Comparison of ENCODE assay signal across 8 cellular contexts in the genomic region with DNA sequence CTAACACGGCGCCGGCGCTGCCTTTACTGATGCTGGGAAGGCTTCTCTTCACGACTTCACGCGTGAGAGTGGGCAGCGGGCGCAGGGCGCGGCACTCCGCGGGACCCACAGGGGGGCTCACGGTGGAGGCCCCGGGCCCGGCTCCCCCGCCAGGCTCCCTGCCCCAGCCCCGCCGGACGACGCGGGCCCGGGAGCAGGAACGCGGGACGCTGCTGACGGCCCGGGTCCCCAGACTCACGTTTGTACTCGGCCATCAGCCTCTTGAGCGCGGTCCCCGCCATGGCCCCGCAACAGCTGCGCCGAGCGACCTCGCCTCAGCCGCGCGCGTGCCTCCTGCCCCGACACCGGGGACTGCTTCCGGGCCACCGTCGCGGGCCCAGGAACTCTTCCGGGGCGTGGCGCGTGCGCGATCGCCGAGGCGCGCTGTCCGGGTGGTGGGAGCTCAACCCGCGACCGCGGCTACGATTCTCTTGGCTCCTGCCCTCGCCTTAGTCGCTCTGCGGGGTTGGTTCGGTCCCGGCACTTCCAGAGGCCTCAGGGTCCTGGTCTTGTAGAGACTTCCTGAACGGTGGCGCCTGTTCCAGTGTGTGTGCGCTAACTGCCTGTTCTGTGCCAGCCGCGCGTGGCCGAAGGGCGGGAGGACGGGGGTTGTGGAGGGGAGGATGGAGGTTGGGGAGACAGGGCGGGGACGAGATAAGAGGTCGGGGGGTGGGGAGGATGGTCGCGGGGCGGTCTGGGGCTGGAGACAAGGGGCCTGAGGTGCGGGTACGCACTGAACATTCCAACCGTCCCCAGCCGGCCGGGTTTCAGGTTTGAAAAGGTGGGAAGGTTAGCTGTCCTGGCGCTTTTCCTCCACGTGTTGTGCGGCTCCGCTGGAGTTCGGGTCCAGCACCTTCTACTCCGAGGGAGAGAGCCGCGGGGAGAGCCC. TPM values are rescaled to one million over a fixed set of nuclear protein-coding genes. Genes with fewer than 3 reads are reported as not detected.
A peak's percentile ranks its signal among the peaks of the same experiment; 100 is the strongest.
DNase-seq lines count a peak whose midpoint lies in the region; ATAC-seq and TF ChIP-seq lines count a peak whose summit lies in the region.

A gene with protein sequence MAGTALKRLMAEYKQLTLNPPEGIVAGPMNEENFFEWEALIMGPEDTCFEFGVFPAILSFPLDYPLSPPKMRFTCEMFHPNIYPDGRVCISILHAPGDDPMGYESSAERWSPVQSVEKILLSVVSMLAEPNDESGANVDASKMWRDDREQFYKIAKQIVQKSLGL (minus strand): TSS at position 353 of the 928 bp plus-strand sequence. CDS start 72 bp downstream, at position 281.

- peaks cover 51% of the 10 kb centered on the region for H3K79me2 ChIP-seq in GM23338 (replicated peaks; ENCODE audit: insufficient read depth)

- H3K36me3 ChIP-seq in GM23338 (ENCODE audit: insufficient read depth) = peaks cover 12% of the 10 kb centered on the region; the same call in 1 of the 2 replicates
- H3K36me3 ChIP-seq in SJSA1 = peaks cover 79% of the 10 kb centered on the region
- H3K36me3 ChIP-seq in neuron (ENCODE audit: insufficient read depth, low read length) = peaks cover 34% of the 10 kb centered on the region

- no peaks in the 10 kb centered on the region for H3K9me3 Mint-ChIP-seq in GM23338

- TF ChIP-seq CTCF in GM23338 (conservative IDR thresholded peaks at IDR 0.05; ENCODE audit: low read depth in 2 of 2) (no peak), foreskin fibroblast (IDR thresholded peaks at IDR 0.05; ENCODE audit: low read depth, low read length) (no peak)

- no peaks in the 10 kb centered on the region for H3K9me2 ChIP-seq in GM23338 (ENCODE audit: insufficient read depth)

- H3K27ac ChIP-seq in GM23338 (ENCODE audit: low read depth) (0 out of 2 replicates have a peak within 1 kb of the TSS, but pooled peaks have one; percentile 6), SJSA1 (peak within 1 kb of the TSS; percentile 74)

- 0 out of 2 replicates have a peak, but pooled peaks cover 4% of the 10 kb centered on the region for H3K9me3 ChIP-seq in SJSA1 (replicated peaks)
- peaks cover 8% of the 10 kb centered on the region for H3K9me3 ChIP-seq in neuron (ENCODE audit: low read length)

- peaks cover 38% of the 10 kb centered on the region for H4K20me1 ChIP-seq in GM23338 (replicated peaks; ENCODE audit: insufficient read depth)

- peaks cover 8% of the 10 kb centered on the region for H3K27me3 Mint-ChIP-seq in GM23338 (ENCODE audit: insufficient read depth, low read depth, poor library complexity)

- peak within 1 kb of the TSS; percentile 83 for H3K27ac Mint-ChIP-seq in GM23338

- H3K4me3 ChIP-seq in GM23338 (peak within 1 kb of the TSS; percentile 98), SJSA1 (peak within 1 kb of the TSS; percentile 90), foreskin fibroblast (ENCODE audit: low read depth in 1 of 2, low read length in 2 of 2) (peak within 1 kb of the TSS; percentile 73 to 82), neuron (ENCODE audit: low read length) (peak within 1 kb of the TSS; percentile 94)

- peaks cover 21% of the 10 kb centered on the region for H3K4me1 ChIP-seq in GM23338 (ENCODE audit: insufficient read depth)
- peaks cover 20% of the 10 kb centered on the region for H3K4me1 ChIP-seq in SJSA1 (replicated peaks)
- peaks cover 21% of the 10 kb centered on the region for H3K4me1 ChIP-seq in neuron (ENCODE audit: insufficient read depth, low read length)

- peaks cover 21% of the 10 kb centered on the region for H3K4me1 Mint-ChIP-seq in GM23338

- peak within 1 kb of the TSS; percentile 94 for H3K4me2 ChIP-seq in GM23338

- H2AFZ ChIP-seq in GM23338 (peak within 1 kb of the TSS; percentile 83; the same call in 1 of the 2 replicates), neuron (ENCODE audit: low read depth, low read length) (peak within 1 kb of the TSS; percentile 41)

- peak; percentile 88 for ATAC-seq in GM23338

- 0 out of 2 replicates have a peak, but pooled peaks cover 25% of the 10 kb centered on the region for H3F3A ChIP-seq in GM23338 (replicated peaks; ENCODE audit: low read depth)

- H3K4me3 Mint-ChIP-seq in GM23338 = peak within 1 kb of the TSS; percentile 97

- DNase-seq in DMS79 treated with DMSO at 0.1 percent for 48 hours (lab: John Stamatoyannopoulos, UW) = peak; percentile 67
- peak; percentile 83 for DNase-seq in GM23338 (ENCODE audit: low spot score)
- DNase-seq in M059J (ENCODE audit: low read depth) = peak; percentile 78
- peak; percentile 81 to 86 for DNase-seq in SJSA1 (ENCODE audit: low read depth in 1 of 2, low spot score in 2 of 2)
- DNase-seq in activated gamma-delta T cell treated with anti-CD3 and anti-CD28 coated beads, Interleukin-2, amount 50 U/mL, for 16 hours (ENCODE audit: low read depth) = peak; percentile 80
- peak; percentile 76 to 93 for DNase-seq in foreskin fibroblast
- peak; percentile 44 for DNase-seq in stromal cell of bone marrow (ENCODE audit: low read depth)

- no peaks in the 10 kb centered on the region for H3K27me3 ChIP-seq in GM23338 (ENCODE audit: insufficient read depth)
- H3K27me3 ChIP-seq in SJSA1 (replicated peaks) = no peaks in the 10 kb centered on the region
- H3K27me3 ChIP-seq in neuron (ENCODE audit: insufficient read depth, low read length) = no peaks in the 10 kb centered on the region

- peaks cover 64% of the 10 kb centered on the region for H3K36me3 Mint-ChIP-seq in GM23338 (ENCODE audit: low read depth)

TF ChIP-seq in GM23338, 12 proteins besides CTCF, POLR2A, EP300 and RAD21 (continues in another document):
- TF ChIP-seq NANOG (IDR thresholded peaks at IDR 0.05; ENCODE audit: borderline replicate concordance) = no peak
- TF ChIP-seq STAT1 (IDR thresholded peaks at IDR 0.05; ENCODE audit: unreplicated experiment) = no peak
- no peak for TF ChIP-seq CREB1 (CRISPR knock-in tag; IDR thresholded peaks at IDR 0.05; ENCODE audit: low read depth)
- no peak for TF ChIP-seq EZH2phosphoT487 (IDR thresholded peaks at IDR 0.05; ENCODE audit: unreplicated experiment)
- TF ChIP-seq, protein P1, sequence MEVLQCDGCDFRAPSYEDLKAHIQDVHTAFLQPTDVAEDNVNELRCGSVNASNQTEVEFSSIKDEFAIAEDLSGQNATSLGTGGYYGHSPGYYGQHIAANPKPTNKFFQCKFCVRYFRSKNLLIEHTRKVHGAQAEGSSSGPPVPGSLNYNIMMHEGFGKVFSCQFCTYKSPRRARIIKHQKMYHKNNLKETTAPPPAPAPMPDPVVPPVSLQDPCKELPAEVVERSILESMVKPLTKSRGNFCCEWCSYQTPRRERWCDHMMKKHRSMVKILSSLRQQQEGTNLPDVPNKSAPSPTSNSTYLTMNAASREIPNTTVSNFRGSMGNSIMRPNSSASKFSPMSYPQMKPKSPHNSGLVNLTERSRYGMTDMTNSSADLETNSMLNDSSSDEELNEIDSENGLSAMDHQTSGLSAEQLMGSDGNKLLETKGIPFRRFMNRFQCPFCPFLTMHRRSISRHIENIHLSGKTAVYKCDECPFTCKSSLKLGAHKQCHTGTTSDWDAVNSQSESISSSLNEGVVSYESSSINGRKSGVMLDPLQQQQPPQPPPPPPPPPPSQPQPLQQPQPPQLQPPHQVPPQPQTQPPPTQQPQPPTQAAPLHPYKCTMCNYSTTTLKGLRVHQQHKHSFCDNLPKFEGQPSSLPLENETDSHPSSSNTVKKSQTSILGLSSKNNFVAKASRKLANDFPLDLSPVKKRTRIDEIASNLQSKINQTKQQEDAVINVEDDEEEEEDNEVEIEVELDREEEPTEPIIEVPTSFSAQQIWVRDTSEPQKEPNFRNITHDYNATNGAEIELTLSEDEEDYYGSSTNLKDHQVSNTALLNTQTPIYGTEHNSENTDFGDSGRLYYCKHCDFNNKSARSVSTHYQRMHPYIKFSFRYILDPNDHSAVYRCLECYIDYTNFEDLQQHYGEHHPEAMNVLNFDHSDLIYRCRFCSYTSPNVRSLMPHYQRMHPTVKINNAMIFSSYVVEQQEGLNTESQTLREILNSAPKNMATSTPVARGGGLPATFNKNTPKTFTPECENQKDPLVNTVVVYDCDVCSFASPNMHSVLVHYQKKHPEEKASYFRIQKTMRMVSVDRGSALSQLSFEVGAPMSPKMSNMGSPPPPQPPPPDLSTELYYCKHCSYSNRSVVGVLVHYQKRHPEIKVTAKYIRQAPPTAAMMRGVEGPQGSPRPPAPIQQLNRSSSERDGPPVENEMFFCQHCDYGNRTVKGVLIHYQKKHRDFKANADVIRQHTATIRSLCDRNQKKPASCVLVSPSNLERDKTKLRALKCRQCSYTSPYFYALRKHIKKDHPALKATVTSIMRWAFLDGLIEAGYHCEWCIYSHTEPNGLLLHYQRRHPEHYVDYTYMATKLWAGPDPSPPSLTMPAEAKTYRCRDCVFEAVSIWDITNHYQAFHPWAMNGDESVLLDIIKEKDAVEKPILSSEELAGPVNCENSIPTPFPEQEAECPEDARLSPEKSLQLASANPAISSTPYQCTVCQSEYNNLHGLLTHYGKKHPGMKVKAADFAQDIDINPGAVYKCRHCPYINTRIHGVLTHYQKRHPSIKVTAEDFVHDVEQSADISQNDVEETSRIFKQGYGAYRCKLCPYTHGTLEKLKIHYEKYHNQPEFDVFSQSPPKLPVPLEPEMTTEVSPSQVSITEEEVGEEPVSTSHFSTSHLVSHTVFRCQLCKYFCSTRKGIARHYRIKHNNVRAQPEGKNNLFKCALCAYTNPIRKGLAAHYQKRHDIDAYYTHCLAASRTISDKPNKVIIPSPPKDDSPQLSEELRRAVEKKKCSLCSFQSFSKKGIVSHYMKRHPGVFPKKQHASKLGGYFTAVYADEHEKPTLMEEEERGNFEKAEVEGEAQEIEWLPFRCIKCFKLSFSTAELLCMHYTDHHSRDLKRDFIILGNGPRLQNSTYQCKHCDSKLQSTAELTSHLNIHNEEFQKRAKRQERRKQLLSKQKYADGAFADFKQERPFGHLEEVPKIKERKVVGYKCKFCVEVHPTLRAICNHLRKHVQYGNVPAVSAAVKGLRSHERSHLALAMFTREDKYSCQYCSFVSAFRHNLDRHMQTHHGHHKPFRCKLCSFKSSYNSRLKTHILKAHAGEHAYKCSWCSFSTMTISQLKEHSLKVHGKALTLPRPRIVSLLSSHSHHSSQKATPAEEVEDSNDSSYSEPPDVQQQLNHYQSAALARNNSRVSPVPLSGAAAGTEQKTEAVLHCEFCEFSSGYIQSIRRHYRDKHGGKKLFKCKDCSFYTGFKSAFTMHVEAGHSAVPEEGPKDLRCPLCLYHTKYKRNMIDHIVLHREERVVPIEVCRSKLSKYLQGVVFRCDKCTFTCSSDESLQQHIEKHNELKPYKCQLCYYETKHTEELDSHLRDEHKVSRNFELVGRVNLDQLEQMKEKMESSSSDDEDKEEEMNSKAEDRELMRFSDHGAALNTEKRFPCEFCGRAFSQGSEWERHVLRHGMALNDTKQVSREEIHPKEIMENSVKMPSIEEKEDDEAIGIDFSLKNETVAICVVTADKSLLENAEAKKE (CRISPR knock-in tag; IDR thresholded peaks at IDR 0.05) = no peak

RNA-seq across cellular contexts. Expression of the gene that starts here (rescaled TPM):
- total RNA-seq in GM23338 (2014; rRNA removed; shearing (Covaris generic)) = 100 and 112 TPM in 2 replicates
- 55.0 and 66.4 TPM in 2 replicates for polyA plus RNA-seq in GM23338 (2016; fragmentation: Nextera tagmentation; extraction: Ambion mirVana)
- total RNA-seq in M059J (2014; rRNA removed; shearing (Covaris generic)) = 74.0 and 90.6 TPM in 2 replicates
- total RNA-seq in SJSA1 (2014; rRNA removed; shearing (Covaris generic)) = 74.7 and 110 TPM in 2 replicates

Comparison
In these comparisons a context has a peak if more than half of its experiments do, and no peak if none do; other contexts are left out.
1. Peak in every context shown above with its lines: DNase-seq, ATAC-seq, H3K4me3 ChIP-seq and H3K27ac ChIP-seq.